8 cellular contexts compared by ENCODE assay signal in the genomic region with DNA sequence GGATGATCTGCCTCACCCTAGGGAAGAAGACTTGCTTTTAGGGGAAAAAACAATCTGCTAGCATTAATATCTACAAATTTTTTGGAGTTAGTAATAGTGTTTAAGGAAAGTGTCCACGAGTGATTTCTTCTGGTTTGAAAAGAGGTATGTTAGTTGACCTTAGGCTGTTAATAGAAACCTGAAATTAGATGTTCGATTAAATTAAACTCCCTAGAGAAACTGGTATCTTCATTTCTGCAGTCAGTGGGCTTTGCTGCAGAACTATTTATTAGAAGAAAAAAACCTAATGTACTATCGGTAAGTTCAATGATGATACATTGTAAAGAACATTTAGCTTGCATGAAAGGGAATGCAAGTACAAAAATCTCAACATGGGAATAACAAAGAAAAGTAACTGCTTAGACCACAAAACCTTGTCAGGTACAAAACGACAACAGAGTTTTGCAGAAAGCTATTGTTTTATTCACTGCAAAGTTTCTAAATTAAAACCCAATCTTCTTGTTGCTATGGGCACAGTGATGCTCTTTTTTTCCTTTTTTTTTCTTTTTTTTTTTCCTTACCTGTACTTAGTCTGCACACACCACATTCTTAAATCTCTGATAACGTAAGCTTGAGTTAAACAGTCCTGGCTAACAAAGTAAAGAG. TPM values are rescaled to one million over a fixed set of nuclear protein-coding genes. Genes with fewer than 3 reads are reported as not detected.
A peak's percentile ranks its signal among the peaks of the same experiment; 100 is the strongest.
DNase-seq lines count a peak whose midpoint lies in the region; ATAC-seq, FAIRE-seq and TF ChIP-seq lines count a peak whose summit lies in the region.

No MANE protein-coding gene starts in this region.

- ATAC-seq in CD4-positive, CD25-positive, alpha-beta regulatory T cell (ENCODE audit: low read depth in 2 of 2) = no peak
- ATAC-seq in activated CD4-positive, CD25-positive, alpha-beta regulatory T cell treated with anti-CD3 and anti-CD28 coated beads, Interleukin-2, amount 50 U/mL, for 24 hours = no peak
- no peak for ATAC-seq in GM21619 (IDR thresholded peaks at IDR 0.05; ENCODE audit: unreplicated experiment)

- no peaks in the 10 kb centered on the region for H3K36me3 ChIP-seq in CD4-positive, CD25-positive, alpha-beta regulatory T cell (ENCODE audit: control insufficient read depth, insufficient read depth, low read length)
- H3K36me3 ChIP-seq in NT2/D1 (ENCODE audit: insufficient read depth, insufficient read length, low read length) (no peaks in the 10 kb centered on the region), neutrophil (no peaks in the 10 kb centered on the region)

- peak overlapping the region; percentile 85 to 94 (median 93) for H3K27ac Mint-ChIP-seq in CD4-positive, CD25-positive, alpha-beta regulatory T cell

- H3K4me3 Mint-ChIP-seq in CD4-positive, CD25-positive, alpha-beta regulatory T cell = peak overlapping the region; percentile 90 to 99 (median 94)

- H3K27me3 Mint-ChIP-seq in CD4-positive, CD25-positive, alpha-beta regulatory T cell = peaks cover 9% of the 10 kb centered on the region

- no peaks in the 10 kb centered on the region for H3K9me3 ChIP-seq in CD4-positive, CD25-positive, alpha-beta regulatory T cell (ENCODE audit: control insufficient read depth in 2 of 2, low read length in 2 of 2)
- H3K9me3 ChIP-seq in NT2/D1 (ENCODE audit: insufficient read depth, low read length) (no peaks in the 10 kb centered on the region), neutrophil (no peaks in the 10 kb centered on the region)

- H3K9ac ChIP-seq in NT2/D1 (ENCODE audit: insufficient read length, low read depth) = peak overlapping the region; percentile 21

- H3K27ac ChIP-seq in CD4-positive, CD25-positive, alpha-beta regulatory T cell (ENCODE audit: insufficient read depth, low read length, poor library complexity, severe bottlenecking) = peak overlapping the region; percentile 89
- peak overlapping the region; percentile 100 for H3K27ac ChIP-seq in neutrophil

- no peak for TF ChIP-seq CTCF in neutrophil (IDR thresholded peaks at IDR 0.05)

- peak overlapping the region; percentile 96 for H3K4me3 ChIP-seq in CD4-positive, CD25-positive, alpha-beta regulatory T cell (ENCODE audit: low read depth, low read length)
- peak overlapping the region; percentile 30 for H3K4me3 ChIP-seq in NT2/D1 (ENCODE audit: insufficient read length, low read depth)
- peak overlapping the region; percentile 88 to 89 for H3K4me3 ChIP-seq in neutrophil (ENCODE audit: low read depth in 1 of 2, low read length in 1 of 2)

- H3K4me1 ChIP-seq in CD4-positive, CD25-positive, alpha-beta regulatory T cell (ENCODE audit: control insufficient read depth, insufficient read depth, low read length, poor library complexity, severe bottlenecking) = peaks cover 63% of the 10 kb centered on the region
- H3K4me1 ChIP-seq in NT2/D1 (ENCODE audit: insufficient read depth, insufficient read length) (no peaks in the 10 kb centered on the region), neutrophil (ENCODE audit: control insufficient read depth in 1 of 2, insufficient read depth in 1 of 2, low read depth in 1 of 2, low read length in 1 of 2) (peaks cover 74 to 77% of the 10 kb centered on the region in 2 experiments)

- peak; percentile 54 for FAIRE-seq in endometrium (lab: Jason Lieb, UNC)

- peaks cover 0 to 1% (median 0%) of the 10 kb centered on the region in 7 donors for H3K9me3 Mint-ChIP-seq in CD4-positive, CD25-positive, alpha-beta regulatory T cell

- peak in 1 of 3 donors; percentile 46 for DNase-seq in CD4-positive, CD25-positive, alpha-beta regulatory T cell
- DNase-seq in NT2/D1 (ENCODE audit: low read depth, low spot score) (no peak), NCI-H748 treated with DMSO at 0.1 percent for 48 hours (lab: John Stamatoyannopoulos, UW) (no peak), GM19238 (ENCODE audit: insufficient read length, low spot score) (no peak)

- H3K36me3 Mint-ChIP-seq in CD4-positive, CD25-positive, alpha-beta regulatory T cell = peaks cover 18% of the 10 kb centered on the region

- H3K4me1 Mint-ChIP-seq in CD4-positive, CD25-positive, alpha-beta regulatory T cell = peaks cover 8 to 70% (median 59%) of the 10 kb centered on the region in 4 donors

- no peaks in the 10 kb centered on the region for H3K27me3 ChIP-seq in CD4-positive, CD25-positive, alpha-beta regulatory T cell (ENCODE audit: control insufficient read depth, insufficient read depth, low read length)
- H3K27me3 ChIP-seq in NT2/D1 (ENCODE audit: insufficient read depth, insufficient read length) (peaks cover 2% of the 10 kb centered on the region), neutrophil (no peaks in the 10 kb centered on the region)

RNA-seq across cellular contexts. Expression of a gene that starts 2.0 kb away (rescaled TPM):
- total RNA-seq in CD4-positive, CD25-positive, alpha-beta regulatory T cell = 126 TPM
- 10 to 100 TPM; 74.9 to 89.6 (median 83.7) TPM for polyA plus RNA-seq in CD4-positive, CD25-positive, alpha-beta regulatory T cell

Comparison
In these comparisons a context has a peak if more than half of its experiments do, and no peak if none do; other contexts are left out.
1. H3K4me3 ChIP-seq: peak in every context shown above with its lines; median percentile 96 in CD4-positive, CD25-positive, alpha-beta regulatory T cell; 88 in neutrophil; 30 in NT2/D1.